Comparison of ENCODE assay signal across 6 cellular contexts in the genomic region with DNA sequence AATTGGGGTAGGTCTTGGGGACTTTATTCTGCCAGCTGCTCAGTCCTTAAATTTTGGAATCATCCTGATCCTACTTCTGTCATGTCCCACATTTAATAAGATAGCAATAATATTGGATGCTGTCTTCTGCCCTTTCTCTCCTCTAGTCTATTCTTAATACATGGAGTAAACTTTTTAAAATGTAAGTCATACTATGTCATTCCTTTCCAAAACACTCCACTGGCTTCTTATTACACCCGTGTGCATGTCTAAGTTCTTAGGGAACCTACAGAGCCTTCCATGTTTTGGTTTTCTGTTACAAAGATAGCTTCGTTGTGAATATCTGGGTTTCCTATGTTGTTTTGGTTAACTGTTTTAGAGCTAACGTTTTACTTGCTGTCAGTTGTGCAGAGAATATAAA.
"Had no signal": no experiment of that assay in that cellular context is flagged by ENCODE, and none has a peak within 500 bp of the region (broad histone marks: within the 10 kb centered on the region; RNA-seq: fewer than 3 reads in every experiment).

No MANE protein-coding gene starts in this region.

- DNase-seq: H9, HCEC 1CT, IMR-90 had no signal

- H3K9me3 Mint-ChIP-seq: GM23338, H9 had no signal

- ATAC-seq: GM23338, K562 had no signal

- H3K27ac ChIP-seq: HL-60 had no signal

- H3K4me3 ChIP-seq: GM23338, K562 had no signal

- H3K27ac Mint-ChIP-seq: GM23338 had no signal

- H3K4me3 Mint-ChIP-seq: GM23338, H9 had no signal

- H3K4me2 ChIP-seq: GM23338 had no signal

- H2AFZ ChIP-seq: GM23338 had no signal
